ENCODE assay signal across 1 cellular context in genomic region chr10:67697646-67698245, GRCh38.
TF ChIP-seq lines count a peak whose summit lies in the region.

No MANE protein-coding gene starts in this region.

TF ChIP-seq in GM23338, 12 proteins besides CTCF, POLR2A, EP300 and RAD21:
- no peak for TF ChIP-seq ZNF462 (CRISPR knock-in tag; IDR thresholded peaks at IDR 0.05)
- no peak for TF ChIP-seq POLR2AphosphoS5 (IDR thresholded peaks at IDR 0.05; ENCODE audit: low read depth)
- no peak for TF ChIP-seq REST (IDR thresholded peaks at IDR 0.05; ENCODE audit: unreplicated experiment)
- no peak for TF ChIP-seq EZH2phosphoT487 (IDR thresholded peaks at IDR 0.05; ENCODE audit: unreplicated experiment)
- no peak for TF ChIP-seq JUNB (IDR thresholded peaks at IDR 0.05; ENCODE audit: unreplicated experiment)
- TF ChIP-seq ZNF114 (CRISPR knock-in tag; IDR thresholded peaks at IDR 0.05) = no peak
- no peak for TF ChIP-seq NANOG (IDR thresholded peaks at IDR 0.05; ENCODE audit: borderline replicate concordance)
- TF ChIP-seq EZH2 (IDR thresholded peaks at IDR 0.05; ENCODE audit: low read depth, unreplicated experiment) = no peak
- TF ChIP-seq ZNF331 (CRISPR knock-in tag; IDR thresholded peaks at IDR 0.05; ENCODE audit: low read depth) = no peak
- no peak for TF ChIP-seq CREB1 (CRISPR knock-in tag; IDR thresholded peaks at IDR 0.05; ENCODE audit: low read depth)
- no peak for TF ChIP-seq STAT1 (IDR thresholded peaks at IDR 0.05; ENCODE audit: unreplicated experiment)
- TF ChIP-seq ETS1 (IDR thresholded peaks at IDR 0.05) = no peak
